ENCODE assay signal across 2 cellular contexts in the genomic region with DNA sequence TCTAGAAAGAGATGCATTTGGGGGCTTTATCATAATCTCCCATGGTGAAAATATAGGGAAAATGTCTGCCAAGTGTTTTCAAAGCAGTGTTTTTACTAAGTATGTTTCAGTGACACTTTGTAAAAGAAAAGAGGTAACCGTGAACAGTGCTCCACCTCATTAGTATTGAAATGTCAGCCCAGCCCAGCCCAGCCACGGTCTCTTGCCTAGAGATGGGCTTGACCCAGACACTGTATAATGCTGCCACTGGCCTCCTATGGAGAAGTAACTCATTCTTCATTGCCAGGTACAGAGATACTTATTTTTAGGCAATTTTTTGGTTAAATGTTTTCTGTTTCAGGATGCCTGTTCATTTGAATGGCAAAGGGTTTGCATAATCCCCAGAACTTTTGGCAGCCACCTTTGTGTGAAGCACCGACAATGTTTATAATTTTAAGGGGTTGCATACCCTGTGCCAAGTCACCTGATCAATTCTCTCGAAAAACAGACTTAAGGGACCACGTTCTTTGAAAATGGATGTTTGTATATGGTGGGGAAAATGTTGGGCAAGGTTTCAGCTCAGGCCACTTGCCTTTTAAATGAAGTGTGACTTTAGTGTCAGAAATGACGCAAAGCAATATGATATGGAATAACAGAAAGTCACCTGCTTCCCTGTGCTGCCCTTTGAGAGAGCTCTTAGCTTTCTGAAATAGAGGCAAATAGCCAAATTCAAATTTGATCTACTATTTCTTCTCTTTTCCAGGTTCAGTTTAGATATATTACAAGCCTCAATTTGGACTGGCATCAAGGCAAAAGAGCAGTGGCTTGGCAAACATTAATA.
TF ChIP-seq lines count a peak whose summit lies in the region.

No MANE protein-coding gene starts in this region.

TF ChIP-seq in GM23338, 12 proteins besides CTCF, POLR2A, EP300 and RAD21 (continued from another document):
- TF ChIP-seq, protein P1, sequence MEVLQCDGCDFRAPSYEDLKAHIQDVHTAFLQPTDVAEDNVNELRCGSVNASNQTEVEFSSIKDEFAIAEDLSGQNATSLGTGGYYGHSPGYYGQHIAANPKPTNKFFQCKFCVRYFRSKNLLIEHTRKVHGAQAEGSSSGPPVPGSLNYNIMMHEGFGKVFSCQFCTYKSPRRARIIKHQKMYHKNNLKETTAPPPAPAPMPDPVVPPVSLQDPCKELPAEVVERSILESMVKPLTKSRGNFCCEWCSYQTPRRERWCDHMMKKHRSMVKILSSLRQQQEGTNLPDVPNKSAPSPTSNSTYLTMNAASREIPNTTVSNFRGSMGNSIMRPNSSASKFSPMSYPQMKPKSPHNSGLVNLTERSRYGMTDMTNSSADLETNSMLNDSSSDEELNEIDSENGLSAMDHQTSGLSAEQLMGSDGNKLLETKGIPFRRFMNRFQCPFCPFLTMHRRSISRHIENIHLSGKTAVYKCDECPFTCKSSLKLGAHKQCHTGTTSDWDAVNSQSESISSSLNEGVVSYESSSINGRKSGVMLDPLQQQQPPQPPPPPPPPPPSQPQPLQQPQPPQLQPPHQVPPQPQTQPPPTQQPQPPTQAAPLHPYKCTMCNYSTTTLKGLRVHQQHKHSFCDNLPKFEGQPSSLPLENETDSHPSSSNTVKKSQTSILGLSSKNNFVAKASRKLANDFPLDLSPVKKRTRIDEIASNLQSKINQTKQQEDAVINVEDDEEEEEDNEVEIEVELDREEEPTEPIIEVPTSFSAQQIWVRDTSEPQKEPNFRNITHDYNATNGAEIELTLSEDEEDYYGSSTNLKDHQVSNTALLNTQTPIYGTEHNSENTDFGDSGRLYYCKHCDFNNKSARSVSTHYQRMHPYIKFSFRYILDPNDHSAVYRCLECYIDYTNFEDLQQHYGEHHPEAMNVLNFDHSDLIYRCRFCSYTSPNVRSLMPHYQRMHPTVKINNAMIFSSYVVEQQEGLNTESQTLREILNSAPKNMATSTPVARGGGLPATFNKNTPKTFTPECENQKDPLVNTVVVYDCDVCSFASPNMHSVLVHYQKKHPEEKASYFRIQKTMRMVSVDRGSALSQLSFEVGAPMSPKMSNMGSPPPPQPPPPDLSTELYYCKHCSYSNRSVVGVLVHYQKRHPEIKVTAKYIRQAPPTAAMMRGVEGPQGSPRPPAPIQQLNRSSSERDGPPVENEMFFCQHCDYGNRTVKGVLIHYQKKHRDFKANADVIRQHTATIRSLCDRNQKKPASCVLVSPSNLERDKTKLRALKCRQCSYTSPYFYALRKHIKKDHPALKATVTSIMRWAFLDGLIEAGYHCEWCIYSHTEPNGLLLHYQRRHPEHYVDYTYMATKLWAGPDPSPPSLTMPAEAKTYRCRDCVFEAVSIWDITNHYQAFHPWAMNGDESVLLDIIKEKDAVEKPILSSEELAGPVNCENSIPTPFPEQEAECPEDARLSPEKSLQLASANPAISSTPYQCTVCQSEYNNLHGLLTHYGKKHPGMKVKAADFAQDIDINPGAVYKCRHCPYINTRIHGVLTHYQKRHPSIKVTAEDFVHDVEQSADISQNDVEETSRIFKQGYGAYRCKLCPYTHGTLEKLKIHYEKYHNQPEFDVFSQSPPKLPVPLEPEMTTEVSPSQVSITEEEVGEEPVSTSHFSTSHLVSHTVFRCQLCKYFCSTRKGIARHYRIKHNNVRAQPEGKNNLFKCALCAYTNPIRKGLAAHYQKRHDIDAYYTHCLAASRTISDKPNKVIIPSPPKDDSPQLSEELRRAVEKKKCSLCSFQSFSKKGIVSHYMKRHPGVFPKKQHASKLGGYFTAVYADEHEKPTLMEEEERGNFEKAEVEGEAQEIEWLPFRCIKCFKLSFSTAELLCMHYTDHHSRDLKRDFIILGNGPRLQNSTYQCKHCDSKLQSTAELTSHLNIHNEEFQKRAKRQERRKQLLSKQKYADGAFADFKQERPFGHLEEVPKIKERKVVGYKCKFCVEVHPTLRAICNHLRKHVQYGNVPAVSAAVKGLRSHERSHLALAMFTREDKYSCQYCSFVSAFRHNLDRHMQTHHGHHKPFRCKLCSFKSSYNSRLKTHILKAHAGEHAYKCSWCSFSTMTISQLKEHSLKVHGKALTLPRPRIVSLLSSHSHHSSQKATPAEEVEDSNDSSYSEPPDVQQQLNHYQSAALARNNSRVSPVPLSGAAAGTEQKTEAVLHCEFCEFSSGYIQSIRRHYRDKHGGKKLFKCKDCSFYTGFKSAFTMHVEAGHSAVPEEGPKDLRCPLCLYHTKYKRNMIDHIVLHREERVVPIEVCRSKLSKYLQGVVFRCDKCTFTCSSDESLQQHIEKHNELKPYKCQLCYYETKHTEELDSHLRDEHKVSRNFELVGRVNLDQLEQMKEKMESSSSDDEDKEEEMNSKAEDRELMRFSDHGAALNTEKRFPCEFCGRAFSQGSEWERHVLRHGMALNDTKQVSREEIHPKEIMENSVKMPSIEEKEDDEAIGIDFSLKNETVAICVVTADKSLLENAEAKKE (CRISPR knock-in tag; IDR thresholded peaks at IDR 0.05) = no peak
- TF ChIP-seq, protein P2, sequence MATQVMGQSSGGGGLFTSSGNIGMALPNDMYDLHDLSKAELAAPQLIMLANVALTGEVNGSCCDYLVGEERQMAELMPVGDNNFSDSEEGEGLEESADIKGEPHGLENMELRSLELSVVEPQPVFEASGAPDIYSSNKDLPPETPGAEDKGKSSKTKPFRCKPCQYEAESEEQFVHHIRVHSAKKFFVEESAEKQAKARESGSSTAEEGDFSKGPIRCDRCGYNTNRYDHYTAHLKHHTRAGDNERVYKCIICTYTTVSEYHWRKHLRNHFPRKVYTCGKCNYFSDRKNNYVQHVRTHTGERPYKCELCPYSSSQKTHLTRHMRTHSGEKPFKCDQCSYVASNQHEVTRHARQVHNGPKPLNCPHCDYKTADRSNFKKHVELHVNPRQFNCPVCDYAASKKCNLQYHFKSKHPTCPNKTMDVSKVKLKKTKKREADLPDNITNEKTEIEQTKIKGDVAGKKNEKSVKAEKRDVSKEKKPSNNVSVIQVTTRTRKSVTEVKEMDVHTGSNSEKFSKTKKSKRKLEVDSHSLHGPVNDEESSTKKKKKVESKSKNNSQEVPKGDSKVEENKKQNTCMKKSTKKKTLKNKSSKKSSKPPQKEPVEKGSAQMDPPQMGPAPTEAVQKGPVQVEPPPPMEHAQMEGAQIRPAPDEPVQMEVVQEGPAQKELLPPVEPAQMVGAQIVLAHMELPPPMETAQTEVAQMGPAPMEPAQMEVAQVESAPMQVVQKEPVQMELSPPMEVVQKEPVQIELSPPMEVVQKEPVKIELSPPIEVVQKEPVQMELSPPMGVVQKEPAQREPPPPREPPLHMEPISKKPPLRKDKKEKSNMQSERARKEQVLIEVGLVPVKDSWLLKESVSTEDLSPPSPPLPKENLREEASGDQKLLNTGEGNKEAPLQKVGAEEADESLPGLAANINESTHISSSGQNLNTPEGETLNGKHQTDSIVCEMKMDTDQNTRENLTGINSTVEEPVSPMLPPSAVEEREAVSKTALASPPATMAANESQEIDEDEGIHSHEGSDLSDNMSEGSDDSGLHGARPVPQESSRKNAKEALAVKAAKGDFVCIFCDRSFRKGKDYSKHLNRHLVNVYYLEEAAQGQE (IDR thresholded peaks at IDR 0.05; ENCODE audit: unreplicated experiment) = no peak
- no peak for TF ChIP-seq NANOG (IDR thresholded peaks at IDR 0.05; ENCODE audit: borderline replicate concordance)
- TF ChIP-seq POLR2AphosphoS5 (IDR thresholded peaks at IDR 0.05; ENCODE audit: low read depth) = no peak

TF ChIP-seq in WTC11, 78 proteins besides CTCF, POLR2A, EP300 and RAD21 (continued from another document):
- TF ChIP-seq, protein P3, sequence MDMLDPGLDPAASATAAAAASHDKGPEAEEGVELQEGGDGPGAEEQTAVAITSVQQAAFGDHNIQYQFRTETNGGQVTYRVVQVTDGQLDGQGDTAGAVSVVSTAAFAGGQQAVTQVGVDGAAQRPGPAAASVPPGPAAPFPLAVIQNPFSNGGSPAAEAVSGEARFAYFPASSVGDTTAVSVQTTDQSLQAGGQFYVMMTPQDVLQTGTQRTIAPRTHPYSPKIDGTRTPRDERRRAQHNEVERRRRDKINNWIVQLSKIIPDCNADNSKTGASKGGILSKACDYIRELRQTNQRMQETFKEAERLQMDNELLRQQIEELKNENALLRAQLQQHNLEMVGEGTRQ (CRISPR knock-in tag; IDR thresholded peaks at IDR 0.05) = no peak
- TF ChIP-seq, protein P4, sequence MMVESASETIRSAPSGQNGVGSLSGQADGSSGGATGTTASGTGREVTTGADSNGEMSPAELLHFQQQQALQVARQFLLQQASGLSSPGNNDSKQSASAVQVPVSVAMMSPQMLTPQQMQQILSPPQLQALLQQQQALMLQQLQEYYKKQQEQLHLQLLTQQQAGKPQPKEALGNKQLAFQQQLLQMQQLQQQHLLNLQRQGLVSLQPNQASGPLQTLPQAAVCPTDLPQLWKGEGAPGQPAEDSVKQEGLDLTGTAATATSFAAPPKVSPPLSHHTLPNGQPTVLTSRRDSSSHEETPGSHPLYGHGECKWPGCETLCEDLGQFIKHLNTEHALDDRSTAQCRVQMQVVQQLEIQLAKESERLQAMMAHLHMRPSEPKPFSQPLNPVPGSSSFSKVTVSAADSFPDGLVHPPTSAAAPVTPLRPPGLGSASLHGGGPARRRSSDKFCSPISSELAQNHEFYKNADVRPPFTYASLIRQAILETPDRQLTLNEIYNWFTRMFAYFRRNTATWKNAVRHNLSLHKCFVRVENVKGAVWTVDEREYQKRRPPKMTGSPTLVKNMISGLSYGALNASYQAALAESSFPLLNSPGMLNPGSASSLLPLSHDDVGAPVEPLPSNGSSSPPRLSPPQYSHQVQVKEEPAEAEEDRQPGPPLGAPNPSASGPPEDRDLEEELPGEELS (CRISPR knock-in tag; IDR thresholded peaks at IDR 0.05) = no peak
- TF ChIP-seq ZNF423 (CRISPR knock-in tag; IDR thresholded peaks at IDR 0.05) (no peak), TEAD1 (CRISPR knock-in tag; IDR thresholded peaks at IDR 0.05) (no peak)
TF ChIP-seq in WTC11: peak in this region for 0.
